1 cellular context compared by ENCODE assay signal in genomic region chr1:222711319-222712252, GRCh38.
TF ChIP-seq lines count a peak whose summit lies in the region.

No MANE protein-coding gene starts in this region.

TF ChIP-seq in HCT116, 20 proteins besides CTCF, POLR2A, EP300 and RAD21 (continued from another document):
- TF ChIP-seq ZBTB33 (IDR thresholded peaks at IDR 0.05; ENCODE audit: extremely low read depth, insufficient replicate concordance, low read length) (no peak), YY1 (IDR thresholded peaks at IDR 0.05; ENCODE audit: extremely low read depth, insufficient replicate concordance, low read depth, low read length) (no peak), SIN3A (IDR thresholded peaks at IDR 0.05; ENCODE audit: low read depth) (peak; percentile 21), SP1 (IDR thresholded peaks at IDR 0.05; ENCODE audit: low read depth) (0 out of 2 replicates have a peak, but pooled peaks have one; percentile 4)
